ENCODE assay signal across 12 cellular contexts in the genomic region with DNA sequence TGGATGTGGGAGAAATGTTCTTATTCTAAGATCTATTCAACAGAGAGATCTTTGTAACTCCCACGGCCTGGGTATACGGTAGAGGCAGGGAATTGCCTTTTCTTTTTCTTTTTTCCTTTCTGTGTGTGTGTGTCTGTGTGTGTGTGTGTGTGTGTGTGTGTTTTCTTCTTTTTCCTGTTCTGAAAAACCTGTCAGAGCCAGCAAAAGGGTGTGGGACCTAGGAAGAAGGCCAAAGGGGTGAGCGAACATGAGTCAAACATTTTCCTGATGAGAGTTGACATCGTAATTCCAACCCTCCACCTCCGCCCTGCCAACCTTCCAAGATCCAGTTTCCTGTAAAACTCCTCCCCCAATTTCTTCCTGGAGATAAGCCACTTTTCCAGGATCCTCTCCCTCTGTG. TPM values are rescaled to one million over a fixed set of nuclear protein-coding genes. Genes with fewer than 3 reads are reported as not detected.
DNase-seq lines count a peak whose midpoint lies in the region; ATAC-seq and FAIRE-seq lines count a peak whose summit lies in the region.
"Had no signal": no experiment of that assay in that cellular context is flagged by ENCODE, and none has a peak within 500 bp of the region (broad histone marks: within the 10 kb centered on the region; RNA-seq: fewer than 3 reads in every experiment).

No MANE protein-coding gene starts in this region.

- peak overlapping the region; percentile 1 for H3K27ac Mint-ChIP-seq in activated CD4-positive, alpha-beta T cell treated with anti-CD3 and anti-CD28 coated beads, Interleukin-2, amount 10 ng/mL, durations not matched to agents 24 days and 14 days
- no peak overlapping the region for H3K27ac Mint-ChIP-seq in activated CD4-positive, alpha-beta T cell treated with anti-CD3 and anti-CD28 coated beads, Interleukin-2, amount 10 ng/mL, durations not matched to agents 7 days and 5 days
- H3K27ac Mint-ChIP-seq: T-cell had no signal

- H3K36me3 Mint-ChIP-seq in activated CD4-positive, alpha-beta T cell treated with anti-CD3 and anti-CD28 coated beads, Interleukin-2, amount 10 ng/mL, durations not matched to agents 24 days and 14 days (ENCODE audit: low read depth): peaks cover 6% of the 10 kb centered on the region
- H3K36me3 Mint-ChIP-seq in activated CD4-positive, alpha-beta T cell treated with anti-CD3 and anti-CD28 coated beads, Interleukin-2, amount 10 ng/mL, durations not matched to agents 7 days and 5 days (ENCODE audit: low read depth): peaks cover 13% of the 10 kb centered on the region

- H3K27me3 Mint-ChIP-seq in activated CD4-positive, alpha-beta T cell treated with anti-CD3 and anti-CD28 coated beads, Interleukin-2, amount 10 ng/mL, durations not matched to agents 24 days and 14 days: peaks cover 7% of the 10 kb centered on the region
- no peaks in the 10 kb centered on the region for H3K27me3 Mint-ChIP-seq in activated CD4-positive, alpha-beta T cell treated with anti-CD3 and anti-CD28 coated beads, Interleukin-2, amount 10 ng/mL, durations not matched to agents 7 days and 5 days

- 35 to 38% methylated on average over 5 of the region's 5 CpGs for WGBS in esophagus, 2 donors

- ATAC-seq in HG03460 (IDR thresholded peaks at IDR 0.05; ENCODE audit: unreplicated experiment): no peak
- ATAC-seq: T-cell had no signal

- H3K9ac ChIP-seq in mucosa of rectum (ENCODE audit: low read depth in 1 of 2, low read length in 2 of 2): peak overlapping the region; percentile 43 to 60

- no peak for FAIRE-seq in urothelium cell line (lab: Jason Lieb, UNC)

- no peaks in the 10 kb centered on the region for H3K9me3 ChIP-seq in esophagus (ENCODE audit: control insufficient read depth in 2 of 2, insufficient read depth in 1 of 2, low read depth in 1 of 2, low read length in 1 of 2)
- H3K9me3 ChIP-seq in mucosa of rectum (ENCODE audit: control insufficient read depth in 2 of 2, low read length in 2 of 2): no peaks in the 10 kb centered on the region
- H3K9me3 ChIP-seq: right lobe of liver had no signal

- POLR2A ChIA-PET in activated CD4-positive, alpha-beta T cell treated with anti-CD3 and anti-CD28 coated beads, Interleukin-2, amount 10 ng/mL, durations not matched to agents 7 days and 5 days (lab: Charles Lee): no interaction called here

- H3K27ac ChIP-seq in esophagus (ENCODE audit: low read depth in 2 of 2, low read length in 1 of 2) (peak overlapping the region; percentile 86 to 91), mucosa of rectum (ENCODE audit: low read depth in 2 of 2, low read length in 2 of 2) (peak overlapping the region; percentile 77 to 85)
- H3K27ac ChIP-seq: 22Rv1 had no signal

- peaks cover 17% of the 10 kb centered on the region for H3K4me1 Mint-ChIP-seq in activated CD4-positive, alpha-beta T cell treated with anti-CD3 and anti-CD28 coated beads, Interleukin-2, amount 10 ng/mL, durations not matched to agents 24 days and 14 days
- peaks cover 20% of the 10 kb centered on the region for H3K4me1 Mint-ChIP-seq in activated CD4-positive, alpha-beta T cell treated with anti-CD3 and anti-CD28 coated beads, Interleukin-2, amount 10 ng/mL, durations not matched to agents 7 days and 5 days

- H3K27me3 ChIP-seq in esophagus (ENCODE audit: control insufficient read depth in 1 of 2, insufficient read depth in 2 of 2, low read length in 2 of 2) (no peaks in the 10 kb centered on the region), mucosa of rectum (ENCODE audit: control insufficient read depth in 2 of 2, insufficient read depth in 2 of 2, low read length in 2 of 2) (no peaks in the 10 kb centered on the region)
- H3K27me3 ChIP-seq: right lobe of liver had no signal

- CTCF ChIA-PET in activated CD4-positive, alpha-beta T cell treated with anti-CD3 and anti-CD28 coated beads, Interleukin-2, amount 10 ng/mL, durations not matched to agents 7 days and 5 days (lab: Charles Lee): interaction anchor here (0.6 to 0.7 kb wide), 2 partner anchors 13 to 1176 kb away, joined by 3 read pairs; no protein-coding TSS in a partner anchor

- H3K36me3 ChIP-seq in esophagus (ENCODE audit: control insufficient read depth in 2 of 2, insufficient read depth in 2 of 2, low read length in 1 of 2) (no peaks in the 10 kb centered on the region), mucosa of rectum (ENCODE audit: control insufficient read depth in 2 of 2, insufficient read depth in 2 of 2, low read length in 2 of 2) (no peaks in the 10 kb centered on the region)
- H3K36me3 ChIP-seq: right lobe of liver had no signal

- no peak overlapping the region for H3K4me3 Mint-ChIP-seq in activated CD4-positive, alpha-beta T cell treated with anti-CD3 and anti-CD28 coated beads, Interleukin-2, amount 10 ng/mL, durations not matched to agents 24 days and 14 days
- no peak overlapping the region for H3K4me3 Mint-ChIP-seq in activated CD4-positive, alpha-beta T cell treated with anti-CD3 and anti-CD28 coated beads, Interleukin-2, amount 10 ng/mL, durations not matched to agents 7 days and 5 days
- H3K4me3 Mint-ChIP-seq: T-cell had no signal

- no peak overlapping the region for H3K4me3 ChIP-seq in esophagus (ENCODE audit: low read depth in 1 of 2, low read length in 2 of 2)
- H3K4me3 ChIP-seq in mucosa of rectum (ENCODE audit: low read length in 2 of 2): peak overlapping the region in 1 of 2 donors; percentile 32
- H3K4me3 ChIP-seq: right lobe of liver had no signal

- H3K9me3 Mint-ChIP-seq in activated CD4-positive, alpha-beta T cell treated with anti-CD3 and anti-CD28 coated beads, Interleukin-2, amount 10 ng/mL, durations not matched to agents 24 days and 14 days: peaks cover 4% of the 10 kb centered on the region
- H3K9me3 Mint-ChIP-seq in activated CD4-positive, alpha-beta T cell treated with anti-CD3 and anti-CD28 coated beads, Interleukin-2, amount 10 ng/mL, durations not matched to agents 7 days and 5 days: no peaks in the 10 kb centered on the region
- H3K9me3 Mint-ChIP-seq: T-cell had no signal

- intact Hi-C loops in activated CD4-positive, alpha-beta T cell treated with anti-CD3 and anti-CD28 coated beads, Interleukin-2, amount 10 ng/mL, durations not matched to agents 24 days and 14 days (cut with micrococcal nuclease): loop anchor here (10.0 kb wide), 1 partner anchor 1202 kb away; a partner anchor contains a TSS

- DNase-seq in activated CD4-positive, alpha-beta T cell treated with anti-CD3 and anti-CD28 coated beads, Interleukin-2, amount 10 ng/mL, durations not matched to agents 24 days and 14 days: no peak
- DNase-seq in activated CD4-positive, alpha-beta T cell treated with anti-CD3 and anti-CD28 coated beads, Interleukin-2, amount 50 U/mL, for 4 hours: no peak
- peak; percentile 67 for DNase-seq in urothelium cell line (ENCODE audit: low spot score)
- no peak for DNase-seq in NCI-H2081 (lab: John Stamatoyannopoulos, UW)
- no peak for DNase-seq in activated CD4-positive, alpha-beta T cell treated with anti-CD3 and anti-CD28 coated beads, Interleukin-2, amount 10 ng/mL, durations not matched to agents 7 days and 5 days
- DNase-seq: right lobe of liver, T-cell had no signal

- peaks cover 0 to 4% of the 10 kb centered on the region in 2 donors for H3K4me1 ChIP-seq in esophagus (ENCODE audit: control insufficient read depth in 2 of 2, insufficient read depth in 2 of 2, low read length in 1 of 2)
- H3K4me1 ChIP-seq in mucosa of rectum (ENCODE audit: control insufficient read depth in 2 of 2, insufficient read depth in 2 of 2, low read length in 2 of 2): peaks cover 13 to 28% of the 10 kb centered on the region in 2 donors

RNA-seq across cellular contexts. Expression of a gene that starts 2.8 kb away (rescaled TPM):
- total RNA-seq in activated CD4-positive, alpha-beta T cell treated with anti-CD3 and anti-CD28 coated beads, Interleukin-2, amount 10 ng/mL, durations not matched to agents 24 days and 14 days: 20.0 and 23.8 TPM in 2 replicates
- polyA plus RNA-seq in esophagus: 10 to 100 TPM; 16.5 to 22.1 TPM
- 10 to 100 TPM; 18.2 to 18.9 TPM for total RNA-seq in activated CD4-positive, alpha-beta T cell treated with anti-CD3 and anti-CD28 coated beads, Interleukin-2, amount 10 ng/mL, durations not matched to agents 7 days and 5 days

RNA-seq across cellular contexts. Expression of a gene that starts 32.8 kb away (rescaled TPM):
- total RNA-seq in activated CD4-positive, alpha-beta T cell treated with anti-CD3 and anti-CD28 coated beads, Interleukin-2, amount 10 ng/mL, durations not matched to agents 24 days and 14 days: not detected in 2 replicates
- not detected for polyA plus RNA-seq in esophagus
- total RNA-seq in activated CD4-positive, alpha-beta T cell treated with anti-CD3 and anti-CD28 coated beads, Interleukin-2, amount 10 ng/mL, durations not matched to agents 7 days and 5 days: not detected
- total RNA-seq: glomerular endothelial cell, right lobe of liver, T-cell had no signal
